8 cellular contexts compared by ENCODE assay signal in the genomic region with DNA sequence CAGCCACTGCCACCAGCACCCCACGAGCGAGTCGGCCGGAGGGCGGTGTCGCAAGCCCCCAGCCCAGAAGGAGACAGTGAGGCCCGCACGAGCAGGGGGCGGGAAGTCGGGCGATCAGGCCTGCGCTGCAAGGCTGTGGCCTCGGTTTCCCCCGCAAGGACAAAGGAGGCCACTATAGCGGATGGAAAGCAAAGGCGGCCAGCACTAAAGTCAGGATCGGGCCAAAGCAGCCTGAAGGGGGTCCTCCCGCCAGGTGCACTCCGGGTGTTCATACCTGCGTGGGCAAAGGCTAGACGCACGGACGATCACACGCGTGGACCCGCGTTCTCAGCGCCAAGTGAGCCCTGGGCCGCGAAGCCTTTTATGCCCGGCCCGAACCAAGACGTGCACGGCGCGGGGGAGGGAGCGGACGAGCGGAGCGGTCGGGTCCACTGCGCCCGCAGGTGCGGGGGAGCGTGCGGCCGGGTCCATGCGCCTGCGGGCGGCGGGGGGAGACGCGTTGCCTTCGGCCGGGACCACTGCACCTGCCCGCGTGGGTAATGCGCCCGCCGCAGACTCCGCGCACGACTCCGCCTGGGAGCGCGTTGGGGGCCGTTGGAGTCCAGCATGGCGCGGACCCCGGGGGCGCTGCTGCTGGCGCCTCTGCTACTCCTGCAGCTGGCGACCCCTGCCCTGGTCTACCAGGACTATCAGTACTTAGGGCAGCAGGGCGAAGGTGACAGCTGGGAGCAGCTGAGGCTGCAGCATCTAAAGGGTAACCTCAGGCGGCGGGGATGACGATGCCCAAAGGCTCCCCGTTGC. TPM values are rescaled to one million over a fixed set of nuclear protein-coding genes. Genes with fewer than 3 reads are reported as not detected.
DNase-seq lines count a peak whose midpoint lies in the region; ATAC-seq and TF ChIP-seq lines count a peak whose summit lies in the region.

TSS of gene PRDX2 (minus strand) at position 335 of the 801 bp plus-strand sequence. CDS start 539 bp downstream, outside the sequence.
TSS of gene THSD8 (plus strand) at position 604 of the 801 bp plus-strand sequence. CDS start at position 607, 3 bp downstream.

- TF ChIP-seq CTCF in AG09309 (IDR thresholded peaks at IDR 0.05; ENCODE audit: control insufficient read depth, insufficient read depth, low read depth, low read length, missing control alignments) (peak; percentile 4), coronary artery (IDR thresholded peaks at IDR 0.05) (no peak)

- peaks cover 28% of the 10 kb centered on the region for H3K4me1 Mint-ChIP-seq in activated CD4-positive, alpha-beta T cell treated with anti-CD3 and anti-CD28 coated beads, Interleukin-2, amount 10 ng/mL, durations not matched to agents 24 days and 14 days

- H3K27ac Mint-ChIP-seq in activated CD4-positive, alpha-beta T cell treated with anti-CD3 and anti-CD28 coated beads, Interleukin-2, amount 10 ng/mL, durations not matched to agents 24 days and 14 days: peak within 1 kb of the TSS; percentile 89

- ATAC-seq in HG03342 (IDR thresholded peaks at IDR 0.05; ENCODE audit: unreplicated experiment): no peak

- peak within 1 kb of the TSS; percentile 86 for H3K4me3 ChIP-seq in AG09309 (ENCODE audit: control insufficient read depth, low read depth, low read length)
- peak within 1 kb of the TSS; percentile 81 for H3K4me3 ChIP-seq in coronary artery

- intact Hi-C loops in activated CD4-positive, alpha-beta T cell treated with anti-CD3 and anti-CD28 coated beads, Interleukin-2, amount 10 ng/mL, durations not matched to agents 24 days and 14 days (cut with micrococcal nuclease): loop anchor here (2.0 kb wide), 1 partner anchor 45 kb away; no protein-coding TSS in a partner anchor

- no peaks in the 10 kb centered on the region for H3K27me3 Mint-ChIP-seq in activated CD4-positive, alpha-beta T cell treated with anti-CD3 and anti-CD28 coated beads, Interleukin-2, amount 10 ng/mL, durations not matched to agents 24 days and 14 days

- no peaks in the 10 kb centered on the region for H3K9me3 Mint-ChIP-seq in activated CD4-positive, alpha-beta T cell treated with anti-CD3 and anti-CD28 coated beads, Interleukin-2, amount 10 ng/mL, durations not matched to agents 24 days and 14 days

- peak within 1 kb of the TSS; percentile 93 for H3K4me3 Mint-ChIP-seq in activated CD4-positive, alpha-beta T cell treated with anti-CD3 and anti-CD28 coated beads, Interleukin-2, amount 10 ng/mL, durations not matched to agents 24 days and 14 days

- no peak for DNase-seq in AG09309 (ENCODE audit: low read depth)
- peak; percentile 42 for DNase-seq in GOT3 (lab: John Stamatoyannopoulos, UW)
- peak; percentile 30 for DNase-seq in NCI-H226
- peak; percentile 95 for DNase-seq in activated CD4-positive, alpha-beta T cell treated with anti-CD3 and anti-CD28 coated beads, Interleukin-2, amount 10 ng/mL, durations not matched to agents 24 days and 14 days
- no peak for DNase-seq in coronary artery (ENCODE audit: low spot score)
- DNase-seq in left kidney (ENCODE audit: low read depth, low spot score): peak; percentile 95
- peak; percentile 83 for DNase-seq in stimulated activated CD4-positive, alpha-beta T cell treated with anti-CD3 and anti-CD28 coated beads, Interleukin-1b, Interleukin-23, amount 100 ng/mL, for 48 hours

- peak within 1 kb of the TSS; percentile 64 to 73 for H3K27ac ChIP-seq in coronary artery

- peaks cover 25% of the 10 kb centered on the region for H3K36me3 Mint-ChIP-seq in activated CD4-positive, alpha-beta T cell treated with anti-CD3 and anti-CD28 coated beads, Interleukin-2, amount 10 ng/mL, durations not matched to agents 24 days and 14 days (ENCODE audit: low read depth)

RNA-seq across cellular contexts. Expression of gene PRDX2, which starts in this region (rescaled TPM):
- total RNA-seq in activated CD4-positive, alpha-beta T cell treated with anti-CD3 and anti-CD28 coated beads, Interleukin-2, amount 10 ng/mL, durations not matched to agents 24 days and 14 days: 277 and 294 TPM in 2 replicates

RNA-seq across cellular contexts. Expression of gene THSD8, which starts in this region (rescaled TPM):
- 26.8 and 32.7 TPM in 2 replicates for total RNA-seq in activated CD4-positive, alpha-beta T cell treated with anti-CD3 and anti-CD28 coated beads, Interleukin-2, amount 10 ng/mL, durations not matched to agents 24 days and 14 days

Comparison
In these comparisons a context has a peak if more than half of its experiments do, and no peak if none do; other contexts are left out.
1. DNase-seq: peak in GOT3 (single experiment), NCI-H226 (single experiment), activated CD4-positive, alpha-beta T cell treated with anti-CD3 and anti-CD28 coated beads, Interleukin-2, amount 10 ng/mL, durations not matched to agents 24 days and 14 days (single experiment), left kidney (single experiment) and stimulated activated CD4-positive, alpha-beta T cell treated with anti-CD3 and anti-CD28 coated beads, Interleukin-1b, Interleukin-23, amount 100 ng/mL, for 48 hours (single experiment); none in AG09309 (single experiment) and coronary artery (single experiment).